Comparison of ENCODE assay signal across 7 cellular contexts in the genomic region with DNA sequence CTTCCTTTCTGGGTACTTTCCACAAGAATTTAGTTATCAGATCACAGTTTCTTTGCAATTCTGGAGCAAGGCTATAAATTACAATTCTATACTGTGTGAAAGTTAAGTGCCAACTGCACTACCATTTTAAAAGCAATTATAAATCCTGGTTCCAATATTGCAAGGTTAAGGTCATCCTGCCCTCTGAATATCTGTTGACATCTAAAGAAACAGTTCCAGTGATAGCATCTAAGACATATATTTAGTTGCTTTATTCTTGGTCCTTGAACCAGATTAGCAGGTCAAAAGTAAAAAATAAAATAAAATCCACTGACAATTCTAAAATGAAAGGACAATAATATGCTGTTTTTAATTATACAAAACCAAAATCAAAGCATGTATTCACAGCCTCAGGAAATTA.
"Had no signal": no experiment of that assay in that cellular context is flagged by ENCODE, and none has a peak within 500 bp of the region (broad histone marks: within the 10 kb centered on the region; RNA-seq: fewer than 3 reads in every experiment).

No MANE protein-coding gene starts in this region.

- FAIRE-seq: GM12878, GM12891, GM12892, GM18507, GM19239 had no signal

- DNase-seq: GDM1, GF-D8 had no signal
